1 cellular context compared by ENCODE assay signal in genomic region chr14:73491977-73492552, GRCh38.
A peak's percentile ranks its signal among the peaks of the same experiment; 100 is the strongest.
TF ChIP-seq lines count a peak whose summit lies in the region.

No MANE protein-coding gene starts in this region.

TF ChIP-seq in K562, 482 proteins besides CTCF, POLR2A, EP300 and RAD21:
- TF ChIP-seq BRCA1 (IDR thresholded peaks at IDR 0.05) (no peak), BRCA1 (CRISPR knock-in tag; IDR thresholded peaks at IDR 0.05) (0 out of 2 replicates have a peak, but pooled peaks have one; percentile 66), NCOA2 (IDR thresholded peaks at IDR 0.05; ENCODE audit: partially characterized antibody in 2 of 2) (no peak), HNRNPK (IDR thresholded peaks at IDR 0.05; ENCODE audit: low read depth, low read length, poor library complexity, severe bottlenecking) (no peak), CHD1 (IDR thresholded peaks at IDR 0.05; ENCODE audit: low read length) (peak; percentile 14)
